ENCODE assay signal across 8 cellular contexts in genomic region chr4:184745747-184746531, GRCh38. TPM values are rescaled to one million over a fixed set of nuclear protein-coding genes. Genes with fewer than 3 reads are reported as not detected.
DNase-seq lines count a peak whose midpoint lies in the region; ATAC-seq and TF ChIP-seq lines count a peak whose summit lies in the region.

No MANE protein-coding gene starts in this region.

- no peaks in the 10 kb centered on the region for H3K27me3 ChIP-seq in left lung

- H3K4me1 ChIP-seq in left lung: peaks cover 22 to 43% of the 10 kb centered on the region in 2 donors

- TF ChIP-seq CTCF in chondrocyte (IDR thresholded peaks at IDR 0.05): peak; percentile 92
- TF ChIP-seq CTCF in left lung (IDR thresholded peaks at IDR 0.05): peak; percentile 47 to 63

- no peaks in the 10 kb centered on the region for H3K36me3 ChIP-seq in left lung

- H3K27me3 Mint-ChIP-seq in chondrocyte (ENCODE audit: low read depth): no peaks in the 10 kb centered on the region

- H3K27ac ChIP-seq in left lung: peak overlapping the region; percentile 79 to 84

- intact Hi-C loops in left lung (cut with DNase I): no loop called here

- H3K4me3 Mint-ChIP-seq in chondrocyte (ENCODE audit: unreplicated experiment): peak overlapping the region; percentile 48

- no peaks in the 10 kb centered on the region for H3K36me3 Mint-ChIP-seq in chondrocyte (ENCODE audit: low read depth)

- H3K4me1 Mint-ChIP-seq in chondrocyte (ENCODE audit: low read depth): peaks cover 27% of the 10 kb centered on the region

- DNase-seq in Daoy (ENCODE audit: low read depth) (peak; percentile 39), NCI-H345 treated with DMSO at 0.1 percent for 48 hours (lab: John Stamatoyannopoulos, UW; ENCODE audit: unreplicated experiment) (peak; percentile 15), chondrocyte (ENCODE audit: low spot score) (no peak), left lung (peak in 1 of 2 donors; percentile 69), GOT3 (lab: John Stamatoyannopoulos, UW) (no peak)
- DNase-seq in activated CD4-positive, alpha-beta T cell treated with anti-CD3 and anti-CD28 coated beads for 1 hour: peak; percentile 57
- peak; percentile 63 to 65 for DNase-seq in stimulated activated CD4-positive, alpha-beta T cell treated with anti-CD3 and anti-CD28 coated beads, Interleukin-2, amount 100 ng/mL, for 48 hours

- H3K9me3 ChIP-seq in left lung: no peaks in the 10 kb centered on the region

- peak overlapping the region; percentile 98 for H3K27ac Mint-ChIP-seq in chondrocyte (ENCODE audit: unreplicated experiment)

- H3K4me3 ChIP-seq in left lung: no peak overlapping the region

- H3K9me3 Mint-ChIP-seq in chondrocyte (ENCODE audit: low read depth): no peaks in the 10 kb centered on the region

- peak; percentile 66 for ATAC-seq in HG02798 (IDR thresholded peaks at IDR 0.05; ENCODE audit: poor library complexity, unreplicated experiment)
- ATAC-seq in left lung: peak; percentile 81

RNA-seq across cellular contexts. Expression of gene CENPU, which starts 12.0 kb away (rescaled TPM):
- 57.6 and 58.9 TPM in 2 replicates for total RNA-seq in Daoy (2014; rRNA removed; shearing (Covaris generic))
- total RNA-seq in chondrocyte: 5.7 to 12.9 TPM (median 6.3 TPM) in 3 replicates
- total RNA-seq in left lung: 10 to 100 TPM; 11.3 to 11.6 TPM

Comparison
In these comparisons a context has a peak if more than half of its experiments do, and no peak if none do; other contexts are left out.
1. DNase-seq: peak in Daoy (single experiment), NCI-H345 treated with DMSO at 0.1 percent for 48 hours (single experiment), activated CD4-positive, alpha-beta T cell treated with anti-CD3 and anti-CD28 coated beads for 1 hour (single experiment) and stimulated activated CD4-positive, alpha-beta T cell treated with anti-CD3 and anti-CD28 coated beads, Interleukin-2, amount 100 ng/mL, for 48 hours (2 of 2); none in chondrocyte (single experiment) and GOT3 (single experiment).